In genomic region chr9:103713631-103714030, GRCh38 we compare ENCODE assay signal across 20 cellular contexts.
DNase-seq lines count a peak whose midpoint lies in the region; TF ChIP-seq lines count a peak whose summit lies in the region.
"Had no signal": no experiment of that assay in that cellular context is flagged by ENCODE, and none has a peak within 500 bp of the region (broad histone marks: within the 10 kb centered on the region; RNA-seq: fewer than 3 reads in every experiment).

No MANE protein-coding gene starts in this region.

- in situ Hi-C loops in astrocyte of the spinal cord (cut with HindIII; ENCODE audit: low sequenced_read_pairs) = no loop called here

- H3K4me3 ChIP-seq in astrocyte of the spinal cord (ENCODE audit: low read depth, low read length) (no peak overlapping the region), fibroblast of pulmonary artery (replicated peaks; ENCODE audit: low read depth, low read length) (no peak overlapping the region)
- H3K4me3 ChIP-seq: BLaER1 treated with 17β-estradiol and CSF1 and Interleukin-3, amounts not matched to agents 10 nM and 100 nM; HAP-1; K562 had no signal

- H3K9me3 Mint-ChIP-seq in progenitor cell of endocrine pancreas (ENCODE audit: low read depth) = peaks cover 3% of the 10 kb centered on the region

- H3K4me1 Mint-ChIP-seq in progenitor cell of endocrine pancreas (ENCODE audit: low read depth) = no peaks in the 10 kb centered on the region
- H3K4me1 Mint-ChIP-seq: CD8-positive, alpha-beta memory T cell had no signal

- TF ChIP-seq CTCF in astrocyte of the spinal cord (IDR thresholded peaks at IDR 0.05; ENCODE audit: low read depth, low read length) (no peak), fibroblast of pulmonary artery (IDR thresholded peaks at IDR 0.05; ENCODE audit: low read length, missing control alignments) (no peak), progenitor cell of endocrine pancreas (IDR thresholded peaks at IDR 0.05; ENCODE audit: unreplicated experiment) (no peak)

- H3K27ac Mint-ChIP-seq in progenitor cell of endocrine pancreas = no peak overlapping the region
- H3K27ac Mint-ChIP-seq: CD8-positive, alpha-beta memory T cell had no signal

- no peaks in the 10 kb centered on the region for H3K36me3 Mint-ChIP-seq in progenitor cell of endocrine pancreas (ENCODE audit: insufficient read depth)
- H3K36me3 Mint-ChIP-seq: CD8-positive, alpha-beta memory T cell had no signal

- H3K4me3 Mint-ChIP-seq in progenitor cell of endocrine pancreas (ENCODE audit: low read depth) = no peak overlapping the region
- H3K4me3 Mint-ChIP-seq: CD8-positive, alpha-beta memory T cell had no signal

- no peaks in the 10 kb centered on the region for H3K27me3 Mint-ChIP-seq in progenitor cell of endocrine pancreas
- H3K27me3 Mint-ChIP-seq: CD8-positive, alpha-beta memory T cell had no signal

- DNase-seq in ELR (ENCODE audit: low read depth) (peak; percentile 55), NCI-H226 (peak; percentile 61), astrocyte of the spinal cord (ENCODE audit: low read depth, low spot score) (peak; percentile 43), fibroblast of pulmonary artery (ENCODE audit: low read depth) (peak; percentile 28), mesenteric fat pad (ENCODE audit: low spot score) (no peak), progenitor cell of endocrine pancreas (ENCODE audit: low spot score, unreplicated experiment) (no peak), retina (no peak), anterior cingulate cortex (lab: John Stamatoyannopoulos, UW) (no peak)
- DNase-seq: CD8-positive, alpha-beta memory T cell; DND-41; GDM1; NCI-H1105 treated with DMSO at 0.1 percent for 48 hours; NCI-H1694; NCI-H2081 treated with DMSO at 0.1 percent for 48 hours; NCI-H510A; NCI-H774; SIG-M5 had no signal

Comparison
In these comparisons a context has a peak if more than half of its experiments do, and no peak if none do; other contexts are left out.
1. DNase-seq: peak in ELR (single experiment), NCI-H226 (single experiment), astrocyte of the spinal cord (single experiment) and fibroblast of pulmonary artery (single experiment); none in mesenteric fat pad (single experiment), progenitor cell of endocrine pancreas (single experiment), retina (single experiment) and anterior cingulate cortex (0 of 58).